8 cellular contexts compared by ENCODE assay signal in the genomic region with DNA sequence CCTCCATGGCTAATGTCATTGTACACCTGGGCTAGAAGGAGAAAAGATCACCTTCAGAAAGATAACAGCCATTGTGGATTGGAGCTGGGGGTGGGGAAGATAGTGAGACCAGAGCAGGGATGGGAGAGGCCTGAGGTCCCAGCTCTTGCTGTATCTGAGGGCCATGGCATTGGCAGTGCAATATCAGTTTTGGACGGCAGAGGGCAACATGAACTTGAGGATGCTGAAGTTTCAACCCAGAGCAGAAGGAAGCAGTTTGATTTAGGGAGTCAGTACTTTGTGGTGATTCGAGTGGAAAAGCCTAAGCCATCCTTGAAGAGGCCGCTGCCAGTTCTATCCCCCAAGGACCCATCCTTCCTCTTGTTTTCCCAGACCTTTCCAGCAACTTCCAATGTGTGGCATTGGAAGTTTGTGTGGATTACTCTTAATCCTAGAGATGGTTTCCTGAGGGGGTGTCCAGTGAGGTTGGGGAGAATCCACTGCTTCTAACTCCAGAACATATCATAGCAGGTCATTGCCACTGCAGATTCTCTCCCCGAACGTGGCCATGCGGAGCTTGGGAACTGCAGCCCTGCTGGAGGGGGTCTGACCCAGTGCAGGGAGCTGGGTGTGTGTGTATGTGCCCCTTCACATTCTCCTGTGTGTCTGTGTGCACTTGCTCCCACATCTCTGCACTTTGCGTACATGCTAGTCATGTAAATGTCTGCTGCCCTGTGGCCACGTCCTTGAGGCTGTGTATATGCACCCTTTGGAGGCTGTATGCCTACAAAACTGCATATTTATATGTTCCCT. TPM values are rescaled to one million over a fixed set of nuclear protein-coding genes. Genes with fewer than 3 reads are reported as not detected.
DNase-seq lines count a peak whose midpoint lies in the region; ATAC-seq and TF ChIP-seq lines count a peak whose summit lies in the region.

No MANE protein-coding gene starts in this region.

- ATAC-seq in GM19328 (IDR thresholded peaks at IDR 0.05; ENCODE audit: unreplicated experiment) = no peak

- peak; percentile 89 for TF ChIP-seq CTCF in CD14-positive monocyte (IDR thresholded peaks at IDR 0.05)

- intact Hi-C loops in CD14-positive monocyte (cut with micrococcal nuclease) = loop anchor here (1.0 to 10.0 kb wide), 4 partner anchors 58 to 196 kb away; partner anchors contain the start of gene AVPR1B (in 1 of the 2)

- H3K27me3 Mint-ChIP-seq in CD14-positive monocyte (ENCODE audit: low read depth in 3 of 3) = peaks cover 3 to 14% (median 8%) of the 10 kb centered on the region in 3 donors

- no peak for DNase-seq in CD14-positive monocyte (ENCODE audit: low spot score)
- peak; percentile 73 for DNase-seq in HCEC 1CT
- peak; percentile 74 for DNase-seq in NCI-H2227 treated with DMSO at 0.1 percent for 48 hours (lab: John Stamatoyannopoulos, UW)
- DNase-seq in activated CD4-positive, CD25-positive, alpha-beta regulatory T cell treated with anti-CD3 and anti-CD28 coated beads, Interleukin-2, amount 50 U/mL, for 16 hours (ENCODE audit: low read depth, low spot score) = peak; percentile 42
- peak; percentile 36 for DNase-seq in central memory CD4-positive, alpha-beta T cell
- peak; percentile 83 for DNase-seq in kidney tubule cell (ENCODE audit: low spot score)
- DNase-seq in stimulated activated CD4-positive, alpha-beta T cell treated with anti-CD3 and anti-CD28 coated beads, Interleukin-1b, Interleukin-23, amount 100 ng/mL, for 48 hours = peak; percentile 69

- H3K9me3 Mint-ChIP-seq in CD14-positive monocyte = peaks cover 0 to 1% (median 0%) of the 10 kb centered on the region in 7 donors

- H3K27ac Mint-ChIP-seq in CD14-positive monocyte = peak overlapping the region in 2 of 7 donors; percentile 24 to 75

- H3K4me1 Mint-ChIP-seq in CD14-positive monocyte = peaks cover 18% of the 10 kb centered on the region

- H3K36me3 Mint-ChIP-seq in CD14-positive monocyte = no peaks in the 10 kb centered on the region

- H3K4me3 Mint-ChIP-seq in CD14-positive monocyte = no peak overlapping the region

RNA-seq across cellular contexts. Expression of gene SLC26A9, which starts 24.1 kb away (rescaled TPM):
- not detected for polyA plus RNA-seq in CD14-positive monocyte
